ENCODE assay signal across 9 cellular contexts in genomic region chr13:107867701-107868661, GRCh38.
DNase-seq lines count a peak whose midpoint lies in the region; ATAC-seq and TF ChIP-seq lines count a peak whose summit lies in the region.
"Had no signal": no experiment of that assay in that cellular context is flagged by ENCODE, and none has a peak within 500 bp of the region (broad histone marks: within the 10 kb centered on the region; RNA-seq: fewer than 3 reads in every experiment).

No MANE protein-coding gene starts in this region.

- H3K9me3 ChIP-seq in left ventricle myocardium inferior (replicated peaks) = no peaks in the 10 kb centered on the region
- H3K9me3 ChIP-seq: right lobe of liver had no signal

- H3K27ac ChIP-seq in left ventricle myocardium inferior (replicated peaks) = no peak overlapping the region
- H3K27ac ChIP-seq: right lobe of liver had no signal

- peak overlapping the region; percentile 59 for H3K4me3 ChIP-seq in left ventricle myocardium inferior

- peak; percentile 65 for DNase-seq in DMS53 (lab: John Stamatoyannopoulos, UW)
- peak; percentile 69 for DNase-seq in NCI-H1417 treated with DMSO at 0.1 percent for 48 hours (lab: John Stamatoyannopoulos, UW)
- peak; percentile 25 to 34 for DNase-seq in activated T-cell treated with anti-CD3 and anti-CD28 coated beads, Interleukin-2, amount 50 U/mL, for 48 hours
- no peak for DNase-seq in left ventricle myocardium inferior
- DNase-seq in retina = peak; percentile 92
- DNase-seq in GM19238 (ENCODE audit: insufficient read length, low spot score) = no peak
- DNase-seq in NOMO-1 (lab: John Stamatoyannopoulos, UW; ENCODE audit: unreplicated experiment in 2 of 2) = no peak

- ATAC-seq in GM18873 (IDR thresholded peaks at IDR 0.05; ENCODE audit: low FRiP score, unreplicated experiment) = no peak

- peak; percentile 20 for TF ChIP-seq CTCF in left ventricle myocardium inferior (IDR thresholded peaks at IDR 0.05; ENCODE audit: borderline replicate concordance)

- peaks cover 86% of the 10 kb centered on the region for H3K27me3 ChIP-seq in left ventricle myocardium inferior (ENCODE audit: low read depth)

- H3K36me3 ChIP-seq in left ventricle myocardium inferior = no peaks in the 10 kb centered on the region
- H3K36me3 ChIP-seq: right lobe of liver had no signal

- intact Hi-C loops in left ventricle myocardium inferior (cut with micrococcal nuclease) = no loop called here

- peaks cover 26% of the 10 kb centered on the region for H3K4me1 ChIP-seq in left ventricle myocardium inferior

Comparison
In these comparisons a context has a peak if more than half of its experiments do, and no peak if none do; other contexts are left out.
1. DNase-seq: peak in DMS53 (single experiment), NCI-H1417 treated with DMSO at 0.1 percent for 48 hours (single experiment), activated T-cell treated with anti-CD3 and anti-CD28 coated beads, Interleukin-2, amount 50 U/mL, for 48 hours (2 of 2) and retina (single experiment); none in left ventricle myocardium inferior (single experiment), GM19238 (single experiment) and NOMO-1 (0 of 2).